In genomic region chr17:27560668-27561067, GRCh38 we compare ENCODE assay signal across 10 cellular contexts.
A peak's percentile ranks its signal among the peaks of the same experiment; 100 is the strongest.
DNase-seq lines count a peak whose midpoint lies in the region; ATAC-seq, FAIRE-seq and TF ChIP-seq lines count a peak whose summit lies in the region.
"Had no signal": no experiment of that assay in that cellular context is flagged by ENCODE, and none has a peak within 500 bp of the region (broad histone marks: within the 10 kb centered on the region; RNA-seq: fewer than 3 reads in every experiment).

No MANE protein-coding gene starts in this region.

- no peak overlapping the region for H3K14ac ChIP-seq in H1 (ENCODE audit: insufficient read length)
- H3K14ac ChIP-seq in mesenchymal stem cell (ENCODE audit: low read length in 2 of 2): peak overlapping the region in 1 of 2 experiments; percentile 55

- no peak overlapping the region for H3K56ac ChIP-seq in H1 (replicated peaks; ENCODE audit: insufficient read length, low read depth, low read length)

- no peaks in the 10 kb centered on the region for H3K27me3 ChIP-seq in SJCRH30
- H3K27me3 ChIP-seq in H1 (replicated peaks in 1 of 4; ENCODE audit: control insufficient read depth in 3 of 4, extremely low read depth in 1 of 4, insufficient read depth in 3 of 4, low read length in 3 of 4): no peaks in the 10 kb centered on the region
- no peaks in the 10 kb centered on the region for H3K27me3 ChIP-seq in mesenchymal stem cell (ENCODE audit: control insufficient read depth in 1 of 2, insufficient read depth in 1 of 2, low read length in 2 of 2)
- H3K27me3 ChIP-seq in tibial nerve: no peaks in the 10 kb centered on the region

- H3K9me3 ChIP-seq in SJCRH30 (replicated peaks) (no peaks in the 10 kb centered on the region), H1 (ENCODE audit: insufficient read depth in 2 of 2, low read depth in 1 of 2, low read length in 1 of 2) (no peaks in the 10 kb centered on the region), mesenchymal stem cell (ENCODE audit: control insufficient read depth, low read length) (no peaks in the 10 kb centered on the region), tibial nerve (no peaks in the 10 kb centered on the region)
- H3K9me3 ChIP-seq: HAP-1 had no signal

- H4K20me1 ChIP-seq in H1 (replicated peaks in 1 of 2; ENCODE audit: control insufficient read depth in 1 of 2, insufficient read depth in 2 of 2, low read length in 2 of 2): no peaks in the 10 kb centered on the region

- H3K4me2 ChIP-seq in H1 (ENCODE audit: insufficient read depth in 1 of 2, low read depth in 2 of 2, low read length in 2 of 2) (no peak overlapping the region; a peak in 1 of 4 replicates), mesenchymal stem cell (ENCODE audit: low read length, poor library complexity, severe bottlenecking) (no peak overlapping the region)

- TF ChIP-seq EP300 in H1 (IDR thresholded peaks at IDR 0.05; ENCODE audit: borderline replicate concordance in 1 of 2, low read depth in 2 of 2, low read length in 2 of 2) (no peak), tibial nerve (IDR thresholded peaks at IDR 0.05) (no peak)

- H4K8ac ChIP-seq in H1 (ENCODE audit: extremely low read depth, insufficient read depth, low read length): peak overlapping the region; percentile 65
- peak overlapping the region; percentile 59 for H4K8ac ChIP-seq in mesenchymal stem cell (ENCODE audit: low read length)

- no peak overlapping the region for H2BK12ac ChIP-seq in H1 (ENCODE audit: low read depth, low read length)
- peak overlapping the region; percentile 6 to 67 for H2BK12ac ChIP-seq in mesenchymal stem cell (ENCODE audit: low read length in 2 of 2)

- peaks cover 6% of the 10 kb centered on the region for H3K79me1 ChIP-seq in H1 (ENCODE audit: low read depth, low read length)
- peaks cover 31% of the 10 kb centered on the region for H3K79me1 ChIP-seq in mesenchymal stem cell (replicated peaks; ENCODE audit: low read length, poor library complexity, severe bottlenecking)

- no peaks in the 10 kb centered on the region for H3K23me2 ChIP-seq in H1 (ENCODE audit: low read depth, low read length)

- CTCF ChIA-PET in H1 (lab: Charles Lee; ENCODE audit: partially characterized antibody): interaction anchor here (0.6 to 3.6 kb wide), 12 partner anchors 10 to 206 kb away, joined by 3 to 19 read pairs (median 3); partner anchors contain the start of gene KSR1

- no peak overlapping the region for H2BK20ac ChIP-seq in H1 (ENCODE audit: low read length)

- H3K27ac ChIP-seq in SJCRH30 (peak overlapping the region; percentile 92), H1 (ENCODE audit: low read depth, low read length) (0 out of 2 replicates have a peak overlapping the region, but pooled peaks have one; percentile 15), mesenchymal stem cell (ENCODE audit: low read length, poor library complexity, severe bottlenecking) (peak overlapping the region; percentile 55), tibial nerve (peak overlapping the region; percentile 39 to 82 (median 68))

- H3K4me1 ChIP-seq in SJCRH30: peaks cover 21% of the 10 kb centered on the region
- H3K4me1 ChIP-seq in H1 (replicated peaks in 1 of 4; ENCODE audit: control insufficient read depth in 3 of 4, insufficient read depth in 4 of 4, low read length in 3 of 4): peaks cover 0 to 11% (median 2%) of the 10 kb centered on the region in 4 experiments; a peak in 4 of 7 replicates
- peaks cover 25% of the 10 kb centered on the region for H3K4me1 ChIP-seq in mesenchymal stem cell (ENCODE audit: control insufficient read depth, insufficient read depth, low read depth, low read length)
- peaks cover 0 to 38% (median 19%) of the 10 kb centered on the region in 4 donors for H3K4me1 ChIP-seq in tibial nerve
- H3K4me1 ChIP-seq: HAP-1 had no signal

- no peaks in the 10 kb centered on the region for H3K79me2 ChIP-seq in H1 (ENCODE audit: control insufficient read depth in 1 of 2, insufficient read depth in 2 of 2, low read length in 2 of 2)

- H4K91ac ChIP-seq in H1 (replicated peaks; ENCODE audit: insufficient read length, low read length) (no peak overlapping the region), mesenchymal stem cell (ENCODE audit: low read length) (peak overlapping the region; percentile 40)

- no peak for FAIRE-seq in H1 (lab: Jason Lieb, UNC)

- H3K18ac ChIP-seq in H1 (ENCODE audit: extremely low read depth, low read length): no peak overlapping the region
- H3K18ac ChIP-seq in mesenchymal stem cell (ENCODE audit: low read depth in 1 of 2, low read length in 2 of 2): peak overlapping the region; percentile 25 to 55

- peaks cover 7% of the 10 kb centered on the region; the same call in 1 of the 2 replicates for H3K36me3 ChIP-seq in SJCRH30
- 0 out of 8 replicates have a peak, but pooled peaks cover 0 to 4% (median 0%) of the 10 kb centered on the region in 4 experiments for H3K36me3 ChIP-seq in H1 (ENCODE audit: control insufficient read depth in 2 of 4, insufficient read depth in 4 of 4, low read length in 3 of 4)
- H3K36me3 ChIP-seq in mesenchymal stem cell (ENCODE audit: control insufficient read depth in 1 of 2, insufficient read depth in 2 of 2, low read depth in 1 of 2, low read length in 2 of 2): peaks cover 0 to 19% of the 10 kb centered on the region in 2 experiments
- H3K36me3 ChIP-seq in tibial nerve: peaks cover 0 to 4% (median 0%) of the 10 kb centered on the region in 3 donors
- H3K36me3 ChIP-seq: HAP-1 had no signal

- no peak overlapping the region for H3K4ac ChIP-seq in H1 (replicated peaks; ENCODE audit: insufficient read length, low read depth, low read length)
- peak overlapping the region in 1 of 2 experiments; percentile 7 for H3K4ac ChIP-seq in mesenchymal stem cell (ENCODE audit: low read depth in 1 of 2, low read length in 2 of 2)

- no peak overlapping the region for H3K9ac ChIP-seq in H1 (replicated peaks in 1 of 4; ENCODE audit: extremely low read depth in 1 of 4, low read depth in 3 of 4, low read length in 3 of 4)
- H3K9ac ChIP-seq in mesenchymal stem cell (ENCODE audit: low read length): peak overlapping the region; percentile 78

- H3K4me3 ChIP-seq in SJCRH30 (peak overlapping the region; percentile 57), H1 (ENCODE audit: extremely low read depth in 1 of 4, insufficient read depth in 2 of 4, low read depth in 3 of 4, low read length in 4 of 4) (no peak overlapping the region), mesenchymal stem cell (ENCODE audit: insufficient read depth in 1 of 2, low read depth in 1 of 2, low read length in 2 of 2) (peak overlapping the region in 1 of 2 experiments; percentile 71), tibial nerve (no peak overlapping the region)
- H3K4me3 ChIP-seq: HAP-1 had no signal

- H2AK5ac ChIP-seq in H1 (ENCODE audit: low read depth, low read length) (no peak overlapping the region; the same call in 1 of the 2 replicates), mesenchymal stem cell (ENCODE audit: low read length, severe bottlenecking) (peak overlapping the region; percentile 2)

- TF ChIP-seq RAD21 in H1 (IDR thresholded peaks at IDR 0.05 in 1 of 2, conservative IDR thresholded peaks at IDR 0.05 in 1 of 2; ENCODE audit: low read depth in 2 of 2, low read length in 2 of 2): no peak

- no peak overlapping the region for H2BK5ac ChIP-seq in H1 (ENCODE audit: low read depth, low read length)
- H2BK5ac ChIP-seq in mesenchymal stem cell (ENCODE audit: low read depth, low read length, poor library complexity, severe bottlenecking): no peak overlapping the region

- WGBS in H1 (ENCODE audit: extremely low coverage in 1 of 2, insufficient coverage in 1 of 2, insufficient read length in 1 of 2, insufficient replicate concordance in 2 of 2, low coverage in 1 of 2, low lambda C conversion rate in 2 of 2, missing lambda C conversion rate in 1 of 2), 2 experiments: 80% methylated on average over 4 of the region's 4 CpGs; no CpG with 5 or more reads in 1 of the 2 experiments
- WGBS in mesenchymal stem cell: 97% methylated on average over 4 of the region's 4 CpGs
- 80 to 84% methylated on average over 4 of the region's 4 CpGs for WGBS in tibial nerve, 2 donors

- H3K23ac ChIP-seq in H1 (ENCODE audit: insufficient read length) (no peak overlapping the region), mesenchymal stem cell (ENCODE audit: low read length in 2 of 2) (no peak overlapping the region)

- H2BK120ac ChIP-seq in H1 (replicated peaks; ENCODE audit: low read depth, low read length) (no peak overlapping the region), mesenchymal stem cell (ENCODE audit: low read depth, low read length) (peak overlapping the region; percentile 45)

- no peak overlapping the region for H2AFZ ChIP-seq in H1 (ENCODE audit: low read length)
- H2AFZ ChIP-seq in mesenchymal stem cell (ENCODE audit: low read depth, low read length): no peak overlapping the region

- no peak for TF ChIP-seq CTCF in H1 (IDR thresholded peaks at IDR 0.05; ENCODE audit: control extremely low read depth in 1 of 3, insufficient read depth in 1 of 3, low read depth in 1 of 3, low read length in 3 of 3)
- TF ChIP-seq CTCF in tibial nerve (IDR thresholded peaks at IDR 0.05): no peak

- POLR2A ChIA-PET in H1 (lab: Charles Lee; ENCODE audit: partially characterized antibody): interaction anchor here (2.0 kb wide), 1 partner anchor 15 kb away, joined by 5 read pairs; no protein-coding TSS in a partner anchor

- no peak overlapping the region for H4K5ac ChIP-seq in H1 (ENCODE audit: insufficient read length, low read depth, low read length)

- ATAC-seq in GM18909 (IDR thresholded peaks at IDR 0.05; ENCODE audit: poor library complexity, unreplicated experiment): no peak

- TF ChIP-seq POLR2A in H1 (IDR thresholded peaks at IDR 0.05; ENCODE audit: control extremely low read depth in 1 of 2, low read depth in 2 of 2, low read length in 2 of 2): no peak
- no peak for TF ChIP-seq POLR2A in tibial nerve (IDR thresholded peaks at IDR 0.05)

- H2BK15ac ChIP-seq in H1 (ENCODE audit: low read length) (no peak overlapping the region), mesenchymal stem cell (ENCODE audit: low read depth, poor library complexity, severe bottlenecking) (peak overlapping the region; percentile 60)

- DNase-seq in SJCRH30 (peak; percentile 70 to 77), H1 (ENCODE audit: low read depth in 1 of 2, low spot score in 2 of 2) (no peak), mesenchymal stem cell (no peak), tibial nerve (ENCODE audit: low spot score in 2 of 2) (no peak), NAMALWA (ENCODE audit: low spot score) (no peak)
- no peak for DNase-seq in activated CD4-positive, alpha-beta T cell treated with anti-CD3 and anti-CD28 coated beads for 48 hours
- DNase-seq: NCI-H1092, T-helper 9 cell had no signal

TF ChIP-seq in H1, 55 proteins besides CTCF, POLR2A, EP300 and RAD21:
- no peak for TF ChIP-seq EGR1 (IDR thresholded peaks at IDR 0.05; ENCODE audit: borderline replicate concordance, low read depth, low read length)
- TF ChIP-seq PHF8 (conservative IDR thresholded peaks at IDR 0.05; ENCODE audit: low read depth, low read length): no peak

Comparison
In these comparisons a context has a peak if more than half of its experiments do, and no peak if none do; other contexts are left out.
1. DNase-seq: peak in SJCRH30 (2 of 2); none in H1 (0 of 2), mesenchymal stem cell (single experiment), tibial nerve (0 of 2), activated CD4-positive, alpha-beta T cell treated with anti-CD3 and anti-CD28 coated beads for 48 hours (single experiment) and NAMALWA (single experiment).
2. H3K27ac ChIP-seq: peak in every context shown above with its lines; median percentile 92 in SJCRH30; 68 in tibial nerve; 55 in mesenchymal stem cell; 15 in H1.